20 cellular contexts compared by ENCODE assay signal in the genomic region with DNA sequence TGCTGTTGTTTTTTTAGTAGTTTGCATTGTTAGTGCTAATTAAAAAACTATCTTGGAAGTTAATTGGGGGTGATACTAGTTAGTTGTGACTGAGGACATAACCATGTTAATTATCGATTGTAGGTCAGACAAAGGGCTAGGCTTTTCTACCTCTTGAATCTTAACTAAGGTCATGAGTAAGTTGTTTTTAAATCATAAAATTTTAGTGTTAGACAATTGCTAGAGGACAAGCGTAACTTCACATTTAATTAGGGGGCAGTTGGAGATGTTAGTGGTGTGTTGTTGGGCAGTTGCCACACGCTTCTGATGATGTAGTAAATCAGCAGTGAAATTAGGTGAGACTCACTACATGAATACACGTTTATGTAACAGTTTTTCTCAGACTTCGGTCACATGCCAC.
DNase-seq lines count a peak whose midpoint lies in the region; ATAC-seq and TF ChIP-seq lines count a peak whose summit lies in the region.
"Had no signal": no experiment of that assay in that cellular context is flagged by ENCODE, and none has a peak within 500 bp of the region (broad histone marks: within the 10 kb centered on the region; RNA-seq: fewer than 3 reads in every experiment).

No MANE protein-coding gene starts in this region.

- H4K20me1 ChIP-seq in PC-9 (ENCODE audit: insufficient read depth): no peaks in the 10 kb centered on the region

- H3K36me3 ChIP-seq in PC-9 (ENCODE audit: low read depth) (no peaks in the 10 kb centered on the region), neuronal stem cell (replicated peaks in 1 of 2; ENCODE audit: control insufficient read depth in 2 of 2, insufficient read depth in 2 of 2, low read length in 2 of 2) (no peaks in the 10 kb centered on the region)
- H3K36me3 ChIP-seq: HAP-1, SJSA1 had no signal

- no peaks in the 10 kb centered on the region for H3K79me1 ChIP-seq in neuronal stem cell (ENCODE audit: low read depth, low read length)

- no peak overlapping the region for H2BK12ac ChIP-seq in neuronal stem cell (ENCODE audit: low read length)

- POLR2A ChIA-PET in PC-9 (lab: Charles Lee; ENCODE audit: unreplicated experiment): no interaction called here

- no peak overlapping the region for H2AK5ac ChIP-seq in neuronal stem cell (ENCODE audit: low read depth, low read length)

- H3K23ac ChIP-seq in neuronal stem cell (ENCODE audit: low read depth, low read length, poor library complexity): no peak overlapping the region

- H3K4me2 ChIP-seq in PC-9 (0 out of 2 replicates have a peak overlapping the region, but pooled peaks have one; percentile 48), neuronal stem cell (ENCODE audit: insufficient read depth, low read length, poor library complexity, severe bottlenecking) (no peak overlapping the region)
- H3K4me2 ChIP-seq: KMS-11 had no signal

- H3K9ac ChIP-seq in neuronal stem cell (ENCODE audit: low read depth, low read length, poor library complexity): no peak overlapping the region
- H3K9ac ChIP-seq: KMS-11 had no signal

- no peak overlapping the region for H2BK5ac ChIP-seq in neuronal stem cell (ENCODE audit: low read length)

- no peak overlapping the region for H4K91ac ChIP-seq in neuronal stem cell (ENCODE audit: low read depth, low read length, poor library complexity)

- no peak for ATAC-seq in HG03378 (IDR thresholded peaks at IDR 0.05; ENCODE audit: unreplicated experiment)
- no peak for ATAC-seq in GM19455 (IDR thresholded peaks at IDR 0.05; ENCODE audit: unreplicated experiment)

- no peaks in the 10 kb centered on the region for H3K79me2 ChIP-seq in PC-9 (ENCODE audit: low read depth)

- H3K9me2 ChIP-seq in PC-9 (ENCODE audit: insufficient read depth): no peaks in the 10 kb centered on the region

- BruUV-seq in PC-9 (replicated peaks; lab: Mats Ljungman, UMichigan): no TSS peak

- intact Hi-C loops in PC-9 (cut with micrococcal nuclease; ENCODE audit: unreplicated experiment): no loop called here

- no peak overlapping the region for H2BK15ac ChIP-seq in neuronal stem cell (ENCODE audit: low read length)

- no peak overlapping the region for H3K18ac ChIP-seq in neuronal stem cell (ENCODE audit: low read length)

- no peak overlapping the region for H3K4ac ChIP-seq in neuronal stem cell (ENCODE audit: low read length)

- CTCF ChIA-PET in PC-9 (lab: Charles Lee): no interaction called here

- no peaks in the 10 kb centered on the region for H3K27me3 ChIP-seq in PC-9 (ENCODE audit: insufficient read depth, low read depth)
- H3K27me3 ChIP-seq in neuronal stem cell (ENCODE audit: control insufficient read depth in 3 of 3, insufficient read depth in 3 of 3, low read depth in 1 of 3, low read length in 3 of 3): no peaks in the 10 kb centered on the region
- H3K27me3 ChIP-seq: SJSA1 had no signal

- no peaks in the 10 kb centered on the region; the same call in 1 of the 2 replicates for H3F3A ChIP-seq in PC-9 (ENCODE audit: insufficient read depth, low read depth)

- no peak for TF ChIP-seq CTCF in PC-9 (conservative IDR thresholded peaks at IDR 0.05)

- H2BK120ac ChIP-seq in neuronal stem cell (ENCODE audit: low read depth, low read length): no peak overlapping the region

- peak overlapping the region; percentile 17 for H3K14ac ChIP-seq in neuronal stem cell (ENCODE audit: low read length)

- H3K9me3 ChIP-seq in PC-9 (ENCODE audit: insufficient read depth, low read depth) (no peaks in the 10 kb centered on the region), neuronal stem cell (replicated peaks in 1 of 2; ENCODE audit: control insufficient read depth in 2 of 2, insufficient read depth in 1 of 2, low read depth in 1 of 2, low read length in 2 of 2) (no peaks in the 10 kb centered on the region)
- H3K9me3 ChIP-seq: HAP-1 had no signal

- DNase-seq in DMS53 (lab: John Stamatoyannopoulos, UW): peak; percentile 25
- DNase-seq in DMS53 treated with DMSO at 0.1 percent for 48 hours (lab: John Stamatoyannopoulos, UW; ENCODE audit: unreplicated experiment): no peak
- no peak for DNase-seq in PC-9
- DNase-seq in neuronal stem cell (ENCODE audit: low spot score): no peak
- no peak for DNase-seq in AG20443 (ENCODE audit: low spot score)
- DNase-seq: ACHN, GOT3, MM.1S, NCI-H2029 treated with DMSO at 0.1 percent for 48 hours, NCI-H226, NCI-H510A, NCI-H774, Right ventricle myocardium superior, RPMI8226 had no signal

- H3K27ac ChIP-seq in PC-9: peak overlapping the region; percentile 63
- H3K27ac ChIP-seq in neuronal stem cell (replicated peaks; ENCODE audit: low read length): no peak overlapping the region
- H3K27ac ChIP-seq: 22Rv1, KMS-11, SJSA1 had no signal

- H3K4me1 ChIP-seq in PC-9 (replicated peaks; ENCODE audit: insufficient read depth) (peaks cover 28% of the 10 kb centered on the region), neuronal stem cell (ENCODE audit: control insufficient read depth in 2 of 2, insufficient read depth in 1 of 2, low read depth in 1 of 2, low read length in 2 of 2) (peaks cover 3 to 6% of the 10 kb centered on the region in 2 donors)
- H3K4me1 ChIP-seq: HAP-1, SJSA1 had no signal

- WGBS in neuronal stem cell (ENCODE audit: extremely low coverage in 2 of 2, insufficient read length in 2 of 2, insufficient replicate concordance in 1 of 2), 2 donors: no CpG with 5 or more reads among the region's 5 CpGs

- no peak overlapping the region for H4K8ac ChIP-seq in neuronal stem cell (ENCODE audit: low read depth, low read length)

- H2AFZ ChIP-seq in PC-9: no peak overlapping the region
- no peak overlapping the region for H2AFZ ChIP-seq in neuronal stem cell (ENCODE audit: low read length)

- H3K4me3 ChIP-seq in PC-9 (no peak overlapping the region), neuronal stem cell (ENCODE audit: low read length in 2 of 2) (no peak overlapping the region)
- H3K4me3 ChIP-seq: HAP-1, SJSA1 had no signal
